Comparison of ENCODE assay signal across 26 cellular contexts in the genomic region with DNA sequence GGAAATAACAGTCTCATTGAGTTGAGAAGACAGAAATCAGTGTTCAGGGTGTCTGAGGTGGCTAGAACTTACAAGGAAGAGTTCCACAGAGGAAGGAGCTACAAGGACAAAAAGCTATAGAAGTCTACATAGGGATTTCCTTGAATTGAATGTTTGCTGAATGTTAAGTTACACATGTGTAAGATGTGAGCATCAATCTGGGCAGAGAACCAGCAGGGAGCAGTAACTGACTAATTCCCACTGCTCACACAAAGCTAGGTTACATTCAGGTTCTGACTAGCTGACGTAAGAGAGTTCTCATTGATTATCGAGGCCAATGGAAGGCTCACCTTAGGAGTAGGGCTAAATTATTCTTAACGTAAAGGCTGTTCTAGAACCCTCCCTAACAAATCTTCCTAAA.
A peak's percentile ranks its signal among the peaks of the same experiment; 100 is the strongest.
DNase-seq lines count a peak whose midpoint lies in the region; ATAC-seq and TF ChIP-seq lines count a peak whose summit lies in the region.
"Had no signal": no experiment of that assay in that cellular context is flagged by ENCODE, and none has a peak within 500 bp of the region (broad histone marks: within the 10 kb centered on the region; RNA-seq: fewer than 3 reads in every experiment).

No MANE protein-coding gene starts in this region.

- no peak overlapping the region for H3K4me3 ChIP-seq in BE2C (ENCODE audit: low read depth, low read length)
- no peak overlapping the region for H3K4me3 ChIP-seq in astrocyte of the cerebellum (ENCODE audit: low read depth, low read length)
- no peak overlapping the region for H3K4me3 ChIP-seq in spleen
- H3K4me3 ChIP-seq: Peyer's patch, SJCRH30 had no signal

- no peak for TF ChIP-seq POLR2A in spleen (IDR thresholded peaks at IDR 0.05)

- peak; percentile 3; the same call in 1 of the 2 replicates for TF ChIP-seq CTCF in BE2C (IDR thresholded peaks at IDR 0.05; ENCODE audit: low read depth, low read length)
- TF ChIP-seq CTCF in LNCAP (IDR thresholded peaks at IDR 0.05), result peak; percentile 26; the same call in 1 of the 2 replicates
- TF ChIP-seq CTCF in astrocyte of the cerebellum (IDR thresholded peaks at IDR 0.05; ENCODE audit: low read depth, low read length, missing control alignments), result no peak
- TF ChIP-seq CTCF in foreskin keratinocyte (conservative IDR thresholded peaks at IDR 0.05), result peak; percentile 5
- TF ChIP-seq CTCF in spleen (IDR thresholded peaks at IDR 0.05 in 8 of 11, conservative IDR thresholded peaks at IDR 0.05 in 3 of 11), result no peak

- ATAC-seq in foreskin keratinocyte, result no peak
- ATAC-seq in Right ventricle myocardium superior (ENCODE audit: poor library complexity), result no peak
- ATAC-seq: HepG2, T-cell had no signal

- WGBS in spleen, 5 donors, result 89 to 99% (median 97%) methylated on average over 3 of the region's 3 CpGs

- no peaks in the 10 kb centered on the region for H3K4me1 ChIP-seq in BE2C
- no peaks in the 10 kb centered on the region for H3K4me1 ChIP-seq in foreskin keratinocyte
- H3K4me1 ChIP-seq in spleen, result no peaks in the 10 kb centered on the region
- H3K4me1 ChIP-seq: Peyer's patch, SJCRH30 had no signal

- in situ Hi-C loops in astrocyte of the cerebellum (cut with HindIII; ENCODE audit: low sequenced_read_pairs) (no loop called here), KBM-7 (cut with MboI; ENCODE audit: low pct_unique_long_range_greater_than_20kb, low sequenced_read_pairs) (no loop called here)

- H3K27ac ChIP-seq in foreskin keratinocyte (no peak overlapping the region), spleen (no peak overlapping the region)
- H3K27ac ChIP-seq: C4-2B, KMS-11, Peyer's patch, SJCRH30 had no signal

- no peaks in the 10 kb centered on the region for H3K27me3 ChIP-seq in BE2C
- no peaks in the 10 kb centered on the region for H3K27me3 ChIP-seq in foreskin keratinocyte
- H3K27me3 ChIP-seq in spleen (replicated peaks in 1 of 7), result no peaks in the 10 kb centered on the region
- H3K27me3 ChIP-seq: Peyer's patch, SJCRH30 had no signal

- intact Hi-C loops in Right ventricle myocardium superior (cut with DNase I), result no loop called here
- intact Hi-C loops in spleen (cut with DNase I; ENCODE audit: low total_unique reads), result no loop called here

- no peaks in the 10 kb centered on the region for H3K9me3 ChIP-seq in BE2C
- H3K9me3 ChIP-seq in spleen, result no peaks in the 10 kb centered on the region
- H3K9me3 ChIP-seq: Peyer's patch, SJCRH30 had no signal

- H3K36me3 ChIP-seq in BE2C, result peaks cover 12% of the 10 kb centered on the region; the same call in 1 of the 2 replicates
- H3K36me3 ChIP-seq in spleen, result peaks cover 0 to 81% (median 28%) of the 10 kb centered on the region in 6 donors

- DNase-seq in BE2C (no peak), astrocyte of the cerebellum (ENCODE audit: low read depth) (peak; percentile 4), foreskin keratinocyte (no peak), NCI-H146 (lab: John Stamatoyannopoulos, UW) (no peak), Right ventricle myocardium superior (no peak), KBM-7 (no peak), spleen (no peak)
- DNase-seq: 8988T; AML-193; CD8-positive, alpha-beta memory T cell; EL; GF-D8; H9; HFFc6; NCI-H1417; NCI-H187; NCI-H2227 treated with DMSO at 0.1 percent for 48 hours; NCI-H510A; NK-92 treated with Interleukin-12 subunit alpha and Interleukin-12 subunit beta, amount 100 ng/mL, for 24 hours; Peyer's patch; SJCRH30; T-cell had no signal

Comparison
In these comparisons a context has a peak if more than half of its experiments do, and no peak if none do; other contexts are left out.
1. CTCF ChIP-seq: peak in BE2C (single experiment), LNCAP (single experiment) and foreskin keratinocyte (single experiment); none in astrocyte of the cerebellum (single experiment) and spleen (0 of 11).